ENCODE assay signal across 25 cellular contexts in the genomic region with DNA sequence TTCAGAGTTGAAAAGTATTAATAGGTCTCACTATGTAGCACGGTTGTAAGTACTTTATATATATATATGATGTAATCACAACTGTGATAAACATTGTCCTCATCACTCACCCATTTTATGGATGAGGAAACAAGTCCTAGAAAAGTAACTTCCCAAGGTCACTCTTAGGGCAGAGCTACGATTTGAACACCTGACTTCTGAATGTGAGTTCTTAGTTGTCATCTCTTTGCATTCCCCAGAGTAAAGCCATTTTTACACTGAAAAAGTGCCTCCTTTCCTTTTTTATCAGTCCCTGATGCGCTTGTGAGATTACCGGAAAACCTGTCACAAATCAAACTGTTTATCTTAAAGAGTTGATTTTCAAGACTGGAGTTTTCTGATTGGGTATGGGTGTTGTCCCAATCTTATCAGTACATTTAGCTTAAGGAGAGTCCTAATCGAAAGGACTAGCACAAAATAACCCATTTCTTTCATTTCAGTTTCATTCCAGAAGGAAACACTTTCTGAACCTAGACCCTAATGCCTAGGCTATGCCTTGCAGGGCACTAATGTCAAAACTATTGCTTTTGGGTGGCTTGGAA. TPM values are rescaled to one million over a fixed set of nuclear protein-coding genes. Genes with fewer than 3 reads are reported as not detected.
DNase-seq lines count a peak whose midpoint lies in the region; ATAC-seq, FAIRE-seq and TF ChIP-seq lines count a peak whose summit lies in the region.
"Had no signal": no experiment of that assay in that cellular context is flagged by ENCODE, and none has a peak within 500 bp of the region (broad histone marks: within the 10 kb centered on the region; RNA-seq: fewer than 3 reads in every experiment).

No MANE protein-coding gene starts in this region.

- WGBS in HepG2 (ENCODE audit: low lambda C conversion rate) = 95% methylated on average over 5 of the region's 5 CpGs
- WGBS in right lobe of liver (ENCODE audit: insufficient coverage, low coverage, low lambda C conversion rate, missing lambda C conversion rate) = 81% methylated on average over 5 of the region's 5 CpGs

- TF ChIP-seq CTCF in HepG2 (CRISPR knock-in tag; IDR thresholded peaks at IDR 0.05) (no peak), right lobe of liver (IDR thresholded peaks at IDR 0.05) (no peak), RWPE2 (IDR thresholded peaks at IDR 0.05; ENCODE audit: poor library complexity, severe bottlenecking) (no peak)

- no peak for ATAC-seq in HepG2
- no peak for ATAC-seq in right lobe of liver
- ATAC-seq in RWPE2 (ENCODE audit: low read depth) = no peak
- no peak for ATAC-seq in HG03135 (IDR thresholded peaks at IDR 0.05; ENCODE audit: unreplicated experiment)
- no peak for ATAC-seq in HG03097 (IDR thresholded peaks at IDR 0.05; ENCODE audit: low FRiP score, unreplicated experiment)
- ATAC-seq: effector memory CD8-positive, alpha-beta T cell; natural killer cell had no signal

- intact Hi-C loops in HepG2 (cut with micrococcal nuclease; ENCODE audit: unreplicated experiment) = loop anchor here (10.0 kb wide), 1 partner anchor 200 kb away; no protein-coding TSS in a partner anchor
- intact Hi-C loops in right lobe of liver (cut with DNase I) = no loop called here

- H4K20me1 ChIP-seq in HepG2 (ENCODE audit: insufficient read depth, low read length) = peaks cover 6% of the 10 kb centered on the region; the same call in 1 of the 2 replicates

- H3K4me1 ChIP-seq in HepG2 (ENCODE audit: insufficient read depth, low read length) = peaks cover 23% of the 10 kb centered on the region
- peaks cover 0 to 24% (median 2%) of the 10 kb centered on the region in 4 donors for H3K4me1 ChIP-seq in right lobe of liver
- peaks cover 2% of the 10 kb centered on the region for H3K4me1 ChIP-seq in RWPE2 (ENCODE audit: insufficient read depth, poor library complexity, severe bottlenecking)

- peaks cover 0 to 21% of the 10 kb centered on the region in 2 experiments; a peak in 3 of 5 replicates for H3K36me3 ChIP-seq in HepG2 (replicated peaks in 1 of 2; ENCODE audit: control insufficient read depth in 1 of 2, insufficient read depth in 2 of 2, low read length in 2 of 2)
- H3K36me3 ChIP-seq in right lobe of liver = peaks cover 0 to 7% (median 4%) of the 10 kb centered on the region in 4 donors
- H3K36me3 ChIP-seq in RWPE2 (ENCODE audit: low read depth) = peaks cover 63% of the 10 kb centered on the region

- no peak overlapping the region for H3K9ac ChIP-seq in HepG2 (ENCODE audit: insufficient read depth, low read depth, low read length)

- H3K27me3 ChIP-seq in HepG2 (ENCODE audit: control insufficient read depth in 1 of 2, insufficient read depth in 2 of 2, low read length in 2 of 2) (no peaks in the 10 kb centered on the region; a peak in 1 of 5 replicates), right lobe of liver (no peaks in the 10 kb centered on the region), RWPE2 (ENCODE audit: insufficient read depth, poor library complexity, severe bottlenecking) (no peaks in the 10 kb centered on the region)
- H3K27me3 ChIP-seq: hepatocyte, tibial artery had no signal

- FAIRE-seq in HepG2 (lab: Jason Lieb, UNC) = no peak
- FAIRE-seq: A204.1 had no signal

- TF ChIP-seq POLR2A in HepG2 (IDR thresholded peaks at IDR 0.05; ENCODE audit: insufficient read depth in 1 of 2, low read depth in 2 of 2, low read length in 2 of 2) = no peak
- TF ChIP-seq POLR2A in right lobe of liver (IDR thresholded peaks at IDR 0.05) = no peak

- CTCF ChIA-PET in HepG2 (lab: Yijun Ruan, JAX; ENCODE audit: low intra/inter-chr PET ratio, low total read pairs) = no interaction called here

- BruUV-seq in HepG2 (replicated peaks; lab: Mats Ljungman, UMichigan) = no TSS peak

- in situ Hi-C loops in HepG2 (cut with HindIII; ENCODE audit: extremely low pct_ligation_motif_present, low pct_unique_long_range_greater_than_20kb) = loop anchor here (5.0 kb wide), 1 partner anchor 63 kb away; a partner anchor contains a TSS

- H3K4me2 ChIP-seq in HepG2 (ENCODE audit: low read depth, low read length) = no peak overlapping the region
- H3K4me2 ChIP-seq: hepatocyte, PC-9 had no signal

- H2AFZ ChIP-seq in HepG2 (ENCODE audit: low read length) = no peak overlapping the region
- H2AFZ ChIP-seq: hepatocyte, PC-9 had no signal

- H3K9me3 ChIP-seq in HepG2 (ENCODE audit: low read length) (no peaks in the 10 kb centered on the region), right lobe of liver (no peaks in the 10 kb centered on the region), RWPE2 (ENCODE audit: severe bottlenecking) (no peaks in the 10 kb centered on the region)
- H3K9me3 ChIP-seq: tibial artery had no signal

- H3K27ac ChIP-seq in HepG2 (ENCODE audit: extremely low read length, insufficient read depth, low read length) = peak overlapping the region; percentile 23
- H3K27ac ChIP-seq in right lobe of liver = no peak overlapping the region
- H3K27ac ChIP-seq in RWPE2 (ENCODE audit: poor library complexity, severe bottlenecking) = peak overlapping the region; percentile 74
- H3K27ac ChIP-seq in epithelial cell of prostate = peak overlapping the region; percentile 99
- H3K27ac ChIP-seq: PC-9 had no signal

- H3K79me2 ChIP-seq in HepG2 (ENCODE audit: insufficient read depth, low read length) = peaks cover 30% of the 10 kb centered on the region

- TF ChIP-seq RAD21 in HepG2 (CRISPR knock-in tag; IDR thresholded peaks at IDR 0.05) = no peak

- H3K4me3 ChIP-seq in HepG2 (replicated peaks in 1 of 3; ENCODE audit: insufficient read depth in 1 of 3, low read depth in 2 of 3, low read length in 3 of 3) (no peak overlapping the region), right lobe of liver (no peak overlapping the region), RWPE2 (ENCODE audit: severe bottlenecking) (no peak overlapping the region)
- H3K4me3 ChIP-seq: hepatocyte, PC-9, skin epidermis, tibial artery had no signal

- DNase-seq in HepG2 (ENCODE audit: low spot score) (no peak), right lobe of liver (no peak), RWPE2 (ENCODE audit: low spot score) (no peak), epithelial cell of prostate (ENCODE audit: low read depth, low spot score) (no peak), activated gamma-delta T cell treated with Interleukin-2 at 50 U/mL for 16 hours (no peak), hepatic stellate cell (ENCODE audit: low spot score) (no peak)
- DNase-seq: activated CD4-positive, alpha-beta T cell treated with anti-CD3 and anti-CD28 coated beads, Interleukin-2, amount 50 U/mL, for 1 hour; CD4-positive, alpha-beta memory T cell; effector memory CD8-positive, alpha-beta T cell; IMR-90; islet precursor cell; mammary epithelial cell; natural killer cell; NCI-H1092; NCI-H2081 treated with DMSO at 0.1 percent for 48 hours; NCI-H524; PC-9; stimulated activated CD4-positive, alpha-beta T cell treated with anti-CD3 and anti-CD28 coated beads, Interleukin-4, amount 100 ng/mL, for 4 hours; stimulated activated CD8-positive, alpha-beta memory T cell treated with anti-CD3 and anti-CD28 coated beads, Interleukin-4, amount 100 ng/mL, for 48 hours; tibial artery had no signal

- POLR2A ChIA-PET in HepG2 (lab: Yijun Ruan, JAX) = no interaction called here

- TF ChIP-seq EP300 in HepG2 (IDR thresholded peaks at IDR 0.05; ENCODE audit: low read depth in 2 of 2, low read length in 2 of 2) = no peak
- no peak for TF ChIP-seq EP300 in HepG2 (CRISPR knock-in tag; IDR thresholded peaks at IDR 0.05; ENCODE audit: borderline replicate concordance)

TF ChIP-seq in HepG2, 621 proteins besides CTCF, POLR2A, EP300 and RAD21:
- TF ChIP-seq ASH2L (IDR thresholded peaks at IDR 0.05; ENCODE audit: insufficient read length, low read depth, low read length) (no peak), ZSCAN20 (CRISPR knock-in tag; IDR thresholded peaks at IDR 0.05; ENCODE audit: borderline replicate concordance) (no peak), ZNF629 (CRISPR knock-in tag; conservative IDR thresholded peaks at IDR 0.05) (peak; percentile 77)
TF ChIP-seq in HepG2: peak in this region for 1.

RNA-seq across cellular contexts. Expression of a gene that starts 2.3 kb away (rescaled TPM):
- total RNA-seq in HepG2 (2016; rRNA removed; fragmentation: Illumina TruSeq; extraction: Trizol) = 13.8 and 14.3 TPM in 2 replicates
- total RNA-seq in HepG2 (2016; cell fraction: cytosol; rRNA removed; fragmentation: Illumina TruSeq; extraction: Trizol; ENCODE audit: low read depth) = 8.5 and 9.0 TPM in 2 replicates
- total RNA-seq in HepG2 (2016; cell fraction: insoluble cytoplasmic fraction; rRNA removed; fragmentation: Illumina TruSeq; extraction: Trizol) = 13.5 and 14.4 TPM in 2 replicates
- total RNA-seq in HepG2 (2016; cell fraction: membrane; rRNA removed; fragmentation: Illumina TruSeq; extraction: Trizol) = 15.4 and 16.6 TPM in 2 replicates
- total RNA-seq in HepG2 (2016; cell fraction: nucleus; rRNA removed; fragmentation: Illumina TruSeq; extraction: Trizol) = 22.3 and 25.8 TPM in 2 replicates
- polyA plus RNA-seq in HepG2 (2011; rRNA removed) = 25.8 and 28.0 TPM in 2 replicates
- 10.4 and 18.5 TPM in 2 replicates for polyA plus RNA-seq in HepG2 (2011; cell fraction: cytosol; rRNA removed)
- 23.8 and 36.5 TPM in 2 replicates for polyA plus RNA-seq in HepG2 (2011; cell fraction: nucleus; rRNA removed)
- polyA plus RNA-seq in HepG2 (2012) = 16.8 and 17.3 TPM in 2 replicates
- polyA plus RNA-seq in HepG2 (2016; cell fraction: cytosol; fragmentation: Illumina TruSeq; extraction: Trizol; ENCODE audit: low read depth) = 3.5 and 4.9 TPM in 2 replicates
- 11.7 and 12.6 TPM in 2 replicates for polyA plus RNA-seq in HepG2 (2016; cell fraction: insoluble cytoplasmic fraction; fragmentation: Illumina TruSeq; extraction: Trizol; ENCODE audit: low read depth)
- 7.5 and 8.7 TPM in 2 replicates for polyA plus RNA-seq in HepG2 (2016; cell fraction: membrane; fragmentation: Illumina TruSeq; extraction: Trizol; ENCODE audit: low read depth)
- polyA plus RNA-seq in HepG2 (2016; cell fraction: nucleus; fragmentation: Illumina TruSeq; extraction: Trizol; ENCODE audit: insufficient read depth, low read depth) = 40.1 and 42.7 TPM in 2 replicates
- polyA minus RNA-seq in HepG2 (2011; rRNA and poly(A)+ RNA removed; ENCODE audit: low replicate concordance) = 27.3 TPM in 2 replicates
- polyA minus RNA-seq in HepG2 (2011; cell fraction: cytosol; rRNA and poly(A)+ RNA removed) = 22.4 and 27.4 TPM in 2 replicates
- 61.4 and 62.2 TPM in 2 replicates for polyA minus RNA-seq in HepG2 (2011; cell fraction: nucleus; rRNA and poly(A)+ RNA removed)
- 10 to 100 TPM; 40.6 to 92.7 (median 83.2) TPM for total RNA-seq in right lobe of liver

Comparison
In these comparisons a context has a peak if more than half of its experiments do, and no peak if none do; other contexts are left out.
1. H3K27ac ChIP-seq: peak in HepG2 (single experiment), RWPE2 (single experiment) and epithelial cell of prostate (single experiment); none in right lobe of liver (0 of 3).